In genomic region chr15:52288051-52288942, GRCh38 we compare ENCODE assay signal across 1 cellular context.
TF ChIP-seq lines count a peak whose summit lies in the region.

No MANE protein-coding gene starts in this region.

TF ChIP-seq in HepG2, 621 proteins besides CTCF, POLR2A, EP300 and RAD21 (continued from another document and continues in another):
- TF ChIP-seq TERF1 (CRISPR knock-in tag; IDR thresholded peaks at IDR 0.05) = no peak
- TF ChIP-seq HMG20B (CRISPR knock-in tag; conservative IDR thresholded peaks at IDR 0.05) = peak; percentile 84
- no peak for TF ChIP-seq ZNF468 (CRISPR knock-in tag; IDR thresholded peaks at IDR 0.05)
- TF ChIP-seq GMEB2 (CRISPR knock-in tag; IDR thresholded peaks at IDR 0.05; ENCODE audit: low read depth) = no peak
- TF ChIP-seq SAP130 (CRISPR knock-in tag; IDR thresholded peaks at IDR 0.05; ENCODE audit: low read depth) = peak; percentile 99
- peak; percentile 85; the same call in 1 of the 2 replicates for TF ChIP-seq ZNF670 (CRISPR knock-in tag; IDR thresholded peaks at IDR 0.05; ENCODE audit: borderline replicate concordance)
- peak; percentile 94 for TF ChIP-seq AHDC1 (CRISPR knock-in tag; IDR thresholded peaks at IDR 0.05; ENCODE audit: borderline replicate concordance)
- peak; percentile 94 for TF ChIP-seq ZNF609 (CRISPR knock-in tag; IDR thresholded peaks at IDR 0.05; ENCODE audit: borderline replicate concordance)
- TF ChIP-seq POLR2AphosphoS2 (IDR thresholded peaks at IDR 0.05; ENCODE audit: low read depth, low read length) = no peak
- TF ChIP-seq DR1 (CRISPR knock-in tag; IDR thresholded peaks at IDR 0.05) = peak; percentile 81
- TF ChIP-seq ZNF549 (CRISPR knock-in tag; IDR thresholded peaks at IDR 0.05) = 0 out of 2 replicates have a peak, but pooled peaks have one; percentile 38
- TF ChIP-seq CREB3 (CRISPR knock-in tag; IDR thresholded peaks at IDR 0.05) = peak; percentile 68; the same call in 1 of the 2 replicates
- TF ChIP-seq FOXO4 (CRISPR knock-in tag; conservative IDR thresholded peaks at IDR 0.05) = no peak
- TF ChIP-seq SP4 (CRISPR knock-in tag; IDR thresholded peaks at IDR 0.05) = peak; percentile 52; the same call in 1 of the 2 replicates
- no peak for TF ChIP-seq RFX3 (CRISPR knock-in tag; IDR thresholded peaks at IDR 0.05)
- no peak for TF ChIP-seq NFAT5 (CRISPR knock-in tag; IDR thresholded peaks at IDR 0.05)
- TF ChIP-seq AGO1 (IDR thresholded peaks at IDR 0.05; ENCODE audit: low read depth, low read length, poor library complexity, severe bottlenecking) = no peak
- TF ChIP-seq PHF21A (CRISPR knock-in tag; IDR thresholded peaks at IDR 0.05) = peak; percentile 94
- peak; percentile 89 for TF ChIP-seq MED8 (CRISPR knock-in tag; IDR thresholded peaks at IDR 0.05; ENCODE audit: insufficient replicate concordance)
- TF ChIP-seq KDM6A (CRISPR knock-in tag; IDR thresholded peaks at IDR 0.05; ENCODE audit: low read depth) = peak; percentile 96
- TF ChIP-seq CBX5 (CRISPR knock-in tag; IDR thresholded peaks at IDR 0.05; ENCODE audit: borderline replicate concordance) = peak; percentile 82; the same call in 1 of the 2 replicates
- TF ChIP-seq GATAD2A (CRISPR knock-in tag; IDR thresholded peaks at IDR 0.05) = peak; percentile 96
- TF ChIP-seq ASH2L (IDR thresholded peaks at IDR 0.05; ENCODE audit: insufficient read length, low read depth, low read length) = peak; percentile 96
- TF ChIP-seq ZNF296 (CRISPR knock-in tag; conservative IDR thresholded peaks at IDR 0.05) = no peak
- peak; percentile 87; the same call in 1 of the 2 replicates for TF ChIP-seq SNAPC4 (CRISPR knock-in tag; IDR thresholded peaks at IDR 0.05)
